ENCODE assay signal across 1 cellular context in genomic region chr7:91264083-91264923, GRCh38.
TF ChIP-seq lines count a peak whose summit lies in the region.

Gene FZD1 (plus strand): TSS chr7:91264433. CDS start chr7:91264881, 448 bp downstream.

TF ChIP-seq in HCT116, 20 proteins besides CTCF, POLR2A, EP300 and RAD21 (continued from another document):
- TF ChIP-seq POLR2AphosphoS5 (IDR thresholded peaks at IDR 0.05; ENCODE audit: low read depth, low read length), result peak; percentile 48
- TF ChIP-seq, protein P1, sequence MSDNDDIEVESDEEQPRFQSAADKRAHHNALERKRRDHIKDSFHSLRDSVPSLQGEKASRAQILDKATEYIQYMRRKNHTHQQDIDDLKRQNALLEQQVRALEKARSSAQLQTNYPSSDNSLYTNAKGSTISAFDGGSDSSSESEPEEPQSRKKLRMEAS (IDR thresholded peaks at IDR 0.05), result peak; percentile 68
- no peak; the same call in 1 of the 2 replicates for TF ChIP-seq SRF (IDR thresholded peaks at IDR 0.05; ENCODE audit: low read depth)
- no peak for TF ChIP-seq EZH2phosphoT487 (IDR thresholded peaks at IDR 0.05; ENCODE audit: borderline replicate concordance)
- peak; percentile 56; the same call in 1 of the 2 replicates for TF ChIP-seq ZFX (IDR thresholded peaks at IDR 0.05)
- TF ChIP-seq SIN3A (IDR thresholded peaks at IDR 0.05; ENCODE audit: low read depth), result no peak; the same call in 1 of the 2 replicates
- no peak for TF ChIP-seq FOSL1 (IDR thresholded peaks at IDR 0.05; ENCODE audit: low read depth)
- TF ChIP-seq, protein P2, sequence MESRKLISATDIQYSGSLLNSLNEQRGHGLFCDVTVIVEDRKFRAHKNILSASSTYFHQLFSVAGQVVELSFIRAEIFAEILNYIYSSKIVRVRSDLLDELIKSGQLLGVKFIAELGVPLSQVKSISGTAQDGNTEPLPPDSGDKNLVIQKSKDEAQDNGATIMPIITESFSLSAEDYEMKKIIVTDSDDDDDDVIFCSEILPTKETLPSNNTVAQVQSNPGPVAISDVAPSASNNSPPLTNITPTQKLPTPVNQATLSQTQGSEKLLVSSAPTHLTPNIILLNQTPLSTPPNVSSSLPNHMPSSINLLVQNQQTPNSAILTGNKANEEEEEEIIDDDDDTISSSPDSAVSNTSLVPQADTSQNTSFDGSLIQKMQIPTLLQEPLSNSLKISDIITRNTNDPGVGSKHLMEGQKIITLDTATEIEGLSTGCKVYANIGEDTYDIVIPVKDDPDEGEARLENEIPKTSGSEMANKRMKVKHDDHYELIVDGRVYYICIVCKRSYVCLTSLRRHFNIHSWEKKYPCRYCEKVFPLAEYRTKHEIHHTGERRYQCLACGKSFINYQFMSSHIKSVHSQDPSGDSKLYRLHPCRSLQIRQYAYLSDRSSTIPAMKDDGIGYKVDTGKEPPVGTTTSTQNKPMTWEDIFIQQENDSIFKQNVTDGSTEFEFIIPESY (IDR thresholded peaks at IDR 0.05; ENCODE audit: extremely low read depth, insufficient replicate concordance, low read length), result no peak
- TF ChIP-seq JUND (IDR thresholded peaks at IDR 0.05), result no peak
- peak; percentile 87 for TF ChIP-seq SP1 (IDR thresholded peaks at IDR 0.05; ENCODE audit: low read depth)
- no peak for TF ChIP-seq REST (IDR thresholded peaks at IDR 0.05; ENCODE audit: low read depth)
- TF ChIP-seq TCF7L2 (IDR thresholded peaks at IDR 0.05; ENCODE audit: borderline replicate concordance, extremely low read depth, insufficient read depth, insufficient read length), result peak; percentile 69
- TF ChIP-seq EGR1 (IDR thresholded peaks at IDR 0.05; ENCODE audit: low read depth), result peak; percentile 57; the same call in 1 of the 2 replicates
